ENCODE assay signal across 34 cellular contexts in the genomic region with DNA sequence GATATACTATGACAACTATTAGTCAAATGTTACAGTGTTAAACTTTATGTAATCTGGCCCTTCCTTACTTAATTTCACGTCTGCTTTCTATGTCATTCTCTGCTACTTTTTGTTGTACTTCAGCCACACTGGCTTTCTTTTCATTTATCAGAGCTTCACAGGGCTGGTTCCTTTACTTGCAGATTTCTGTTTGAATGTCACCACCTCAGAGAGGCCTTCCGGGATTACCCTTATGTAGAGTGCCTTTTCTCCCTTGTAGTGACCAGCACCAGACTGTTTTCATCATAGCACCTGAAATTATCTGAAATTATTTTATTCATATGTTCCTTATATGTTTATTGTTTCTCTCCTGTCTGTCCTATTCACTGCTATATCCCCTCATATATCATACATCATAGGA.
"Had no signal": no experiment of that assay in that cellular context is flagged by ENCODE, and none has a peak within 500 bp of the region (broad histone marks: within the 10 kb centered on the region; RNA-seq: fewer than 3 reads in every experiment).

No MANE protein-coding gene starts in this region.

- DNase-seq: activated CD4-positive, alpha-beta memory T cell treated with anti-CD3 and anti-CD28 coated beads, Interleukin-2, amount 10 ng/mL, durations not matched to agents 7 days and 5 days; activated CD4-positive, alpha-beta T cell treated with anti-CD3 and anti-CD28 coated beads for 1 hour; activated CD4-positive, alpha-beta T cell treated with anti-CD3 and anti-CD28 coated beads for 36 hours; activated CD4-positive, alpha-beta T cell treated with anti-CD3 and anti-CD28 coated beads for 48 hours; activated CD4-positive, alpha-beta T cell treated with anti-CD3 and anti-CD28 coated beads, Interleukin-2, amount 10 ng/mL, durations not matched to agents 7 days and 5 days; activated CD4-positive, alpha-beta T cell treated with anti-CD3 and anti-CD28 coated beads, Interleukin-2, amount 50 U/mL, for 48 hours; activated CD4-positive, CD25-positive, alpha-beta regulatory T cell; activated CD8-positive, alpha-beta memory T cell treated with anti-CD3 and anti-CD28 coated beads for 24 hours; activated CD8-positive, alpha-beta memory T cell treated with anti-CD3 and anti-CD28 coated beads, Interleukin-2, amount 10 ng/mL, durations not matched to agents 7 days and 5 days; activated CD8-positive, alpha-beta memory T cell treated with anti-CD3 and anti-CD28 coated beads, Interleukin-2, amount 50 U/mL, for 48 hours; activated CD8-positive, alpha-beta T cell treated with anti-CD3 and anti-CD28 coated beads, Interleukin-2, amount 10 ng/mL, durations not matched to agents 7 days and 5 days; activated effector memory CD4-positive, alpha-beta T cell treated with Interleukin-2 at 50 U/mL for 16 hours; activated gamma-delta T cell; activated naive CD4-positive, alpha-beta T cell treated with anti-CD3 and anti-CD28 coated beads, Interleukin-2, amount 50 U/mL, for 16 hours; activated naive CD4-positive, alpha-beta T cell treated with Interleukin-2 at 50 U/mL for 16 hours; activated T-cell treated with anti-CD3 and anti-CD28 coated beads, Interleukin-2, amount 50 U/mL, for 24 hours; activated T-cell treated with anti-CD3 and anti-CD28 coated beads, Interleukin-2, amount 50 U/mL, for 48 hours; adrenal gland; amniotic stem cell; aorta; body of pancreas; brain microvascular endothelial cell; central memory CD4-positive, alpha-beta T cell; T-cell; T-helper 2 cell; T-helper 9 cell; WERI-Rb-1 had no signal

- H3K27ac Mint-ChIP-seq: activated CD4-positive, alpha-beta memory T cell treated with anti-CD3 and anti-CD28 coated beads, Interleukin-2, amount 10 ng/mL, durations not matched to agents 7 days and 5 days; activated CD4-positive, alpha-beta T cell treated with anti-CD3 and anti-CD28 coated beads for 36 hours; activated CD4-positive, alpha-beta T cell treated with anti-CD3 and anti-CD28 coated beads, Interleukin-2, amount 10 ng/mL, durations not matched to agents 7 days and 5 days; activated CD8-positive, alpha-beta memory T cell treated with anti-CD3 and anti-CD28 coated beads, Interleukin-2, amount 10 ng/mL, durations not matched to agents 7 days and 5 days; activated CD8-positive, alpha-beta T cell treated with anti-CD3 and anti-CD28 coated beads, Interleukin-2, amount 10 ng/mL, durations not matched to agents 7 days and 5 days; activated naive CD8-positive, alpha-beta T cell; activated T-cell treated with anti-CD3 and anti-CD28 coated beads, Interleukin-2, amount 50 U/mL, for 24 hours; activated T-helper 2 cell treated with anti-CD3 and anti-CD28 coated beads, Interferon-gamma antibody, Interleukin-2, Interleukin-4, amounts not matched to agents 10 μg/mL and 5 μg/mL and 100 μg/mL, durations not matched to agents 14 hours and 24 hours and 36 hours; T-cell; T-helper 2 cell treated with Interferon-gamma antibody and Interleukin-4, amounts not matched to agents 5 μg/mL and 100 μg/mL, for 36 hours; WTC11 had no signal

- H3K4me1 ChIP-seq: breast epithelium had no signal

- H3K36me3 ChIP-seq: adrenal gland, brain microvascular endothelial cell, breast epithelium, WERI-Rb-1 had no signal

- H3K27me3 ChIP-seq: adrenal gland, body of pancreas, brain microvascular endothelial cell, breast epithelium had no signal

- H3K4me3 Mint-ChIP-seq: activated CD4-positive, alpha-beta memory T cell treated with anti-CD3 and anti-CD28 coated beads, Interleukin-2, amount 10 ng/mL, durations not matched to agents 7 days and 5 days; activated CD4-positive, alpha-beta T cell treated with anti-CD3 and anti-CD28 coated beads for 36 hours; activated CD4-positive, alpha-beta T cell treated with anti-CD3 and anti-CD28 coated beads, Interleukin-2, amount 10 ng/mL, durations not matched to agents 7 days and 5 days; activated CD8-positive, alpha-beta memory T cell treated with anti-CD3 and anti-CD28 coated beads, Interleukin-2, amount 10 ng/mL, durations not matched to agents 7 days and 5 days; activated CD8-positive, alpha-beta T cell treated with anti-CD3 and anti-CD28 coated beads, Interleukin-2, amount 10 ng/mL, durations not matched to agents 7 days and 5 days; activated naive CD8-positive, alpha-beta T cell; activated T-cell treated with anti-CD3 and anti-CD28 coated beads, Interleukin-2, amount 50 U/mL, for 24 hours; T-cell; T-helper 2 cell treated with Interferon-gamma antibody and Interleukin-4, amounts not matched to agents 5 μg/mL and 100 μg/mL, for 36 hours; WTC11 had no signal

- FAIRE-seq: astrocyte had no signal

- H3K4me3 ChIP-seq: adrenal gland, body of pancreas, breast epithelium had no signal

- H3K9me3 ChIP-seq: adrenal gland, body of pancreas, breast epithelium had no signal

- H3K27me3 Mint-ChIP-seq: activated CD4-positive, alpha-beta memory T cell treated with anti-CD3 and anti-CD28 coated beads, Interleukin-2, amount 10 ng/mL, durations not matched to agents 7 days and 5 days; activated CD4-positive, alpha-beta T cell treated with anti-CD3 and anti-CD28 coated beads for 36 hours; activated CD4-positive, alpha-beta T cell treated with anti-CD3 and anti-CD28 coated beads, Interleukin-2, amount 10 ng/mL, durations not matched to agents 7 days and 5 days; activated CD8-positive, alpha-beta memory T cell treated with anti-CD3 and anti-CD28 coated beads, Interleukin-2, amount 10 ng/mL, durations not matched to agents 7 days and 5 days; activated naive CD8-positive, alpha-beta T cell; activated T-cell treated with anti-CD3 and anti-CD28 coated beads, Interleukin-2, amount 50 U/mL, for 24 hours; T-cell had no signal

- H3K27ac ChIP-seq: adrenal gland, body of pancreas, brain microvascular endothelial cell, breast epithelium, WERI-Rb-1 had no signal

- H3K36me3 Mint-ChIP-seq: activated naive CD8-positive, alpha-beta T cell; WTC11 had no signal

- ATAC-seq: activated CD4-positive, alpha-beta T cell treated with anti-CD3 and anti-CD28 coated beads for 36 hours; activated CD4-positive, CD25-positive, alpha-beta regulatory T cell treated with anti-CD3 and anti-CD28 coated beads, Interleukin-2, amount 50 U/mL, for 24 hours; activated CD8-positive, alpha-beta memory T cell treated with anti-CD3 and anti-CD28 coated beads, Interleukin-2, amount 10 ng/mL, durations not matched to agents 7 days and 5 days; activated CD8-positive, alpha-beta T cell treated with anti-CD3 and anti-CD28 coated beads, Interleukin-2, amount 10 ng/mL, durations not matched to agents 7 days and 5 days; body of pancreas; T-cell; WTC11 had no signal
